Comparison of ENCODE assay signal across 24 cellular contexts in the genomic region with DNA sequence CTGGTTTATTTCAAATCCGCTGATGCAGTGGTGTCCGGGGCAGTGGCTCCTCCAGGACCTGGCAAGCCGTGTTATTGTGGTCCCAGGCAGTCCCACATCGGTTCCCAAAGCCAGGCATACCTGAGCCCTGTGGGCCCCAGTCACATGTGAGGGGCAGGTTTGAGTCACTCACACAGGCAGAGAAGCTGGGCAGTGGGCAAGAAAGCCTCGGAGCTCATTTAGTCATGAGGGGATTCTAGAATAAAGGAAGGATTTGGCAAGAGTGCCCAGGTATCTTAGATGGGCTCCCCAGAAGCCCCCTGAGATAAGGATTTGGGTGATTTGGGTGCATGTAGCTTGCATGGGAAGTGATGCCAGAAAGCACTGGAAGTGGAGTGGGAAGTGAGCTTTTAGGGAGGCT. TPM values are rescaled to one million over a fixed set of nuclear protein-coding genes. Genes with fewer than 3 reads are reported as not detected.
DNase-seq lines count a peak whose midpoint lies in the region; ATAC-seq and TF ChIP-seq lines count a peak whose summit lies in the region.
"Had no signal": no experiment of that assay in that cellular context is flagged by ENCODE, and none has a peak within 500 bp of the region (broad histone marks: within the 10 kb centered on the region; RNA-seq: fewer than 3 reads in every experiment).

No MANE protein-coding gene starts in this region.

- no peak for DNase-seq in right atrium auricular region (ENCODE audit: low spot score)
- no peak for DNase-seq in left cardiac atrium
- no peak for DNase-seq in neural progenitor cell (ENCODE audit: low spot score)
- DNase-seq in activated naive CD4-positive, alpha-beta T cell treated with anti-CD3 and anti-CD28 coated beads, Interleukin-2, amount 50 U/mL, for 16 hours, result no peak
- DNase-seq in uterus, result no peak
- DNase-seq in activated naive CD8-positive, alpha-beta T cell treated with anti-CD3 and anti-CD28 coated beads, Interleukin-2, amount 50 U/mL, for 24 hours, result no peak
- DNase-seq: 8988T; ACHN; AML-193; BE2C; CD4-positive, alpha-beta T cell; CD8-positive, alpha-beta memory T cell; DMS 273 treated with DMSO at 0.1 percent for 48 hours; DMS79; EL; GDM1 had no signal

- TF ChIP-seq POLR2A in uterus (IDR thresholded peaks at IDR 0.05), result no peak

- H3K4me1 ChIP-seq in right atrium auricular region, result peaks cover 0 to 28% of the 10 kb centered on the region in 2 donors
- no peaks in the 10 kb centered on the region for H3K4me1 ChIP-seq in neural progenitor cell
- H3K4me1 ChIP-seq in uterus, result no peaks in the 10 kb centered on the region

- H3K36me3 Mint-ChIP-seq in neural progenitor cell, result no peaks in the 10 kb centered on the region
- H3K36me3 Mint-ChIP-seq in activated naive CD8-positive, alpha-beta T cell treated with anti-CD3 and anti-CD28 coated beads, Interleukin-2, amount 50 U/mL, for 24 hours (ENCODE audit: low read depth), result no peaks in the 10 kb centered on the region
- H3K36me3 Mint-ChIP-seq: CD14-positive monocyte; CD8-positive, alpha-beta memory T cell had no signal

- H3F3A ChIP-seq in neural progenitor cell (ENCODE audit: low read depth), result no peaks in the 10 kb centered on the region

- H3K27me3 Mint-ChIP-seq in neural progenitor cell (ENCODE audit: insufficient read depth, low read depth), result peaks cover 5% of the 10 kb centered on the region
- H3K27me3 Mint-ChIP-seq in activated naive CD8-positive, alpha-beta T cell treated with anti-CD3 and anti-CD28 coated beads, Interleukin-2, amount 50 U/mL, for 24 hours, result peaks cover 12% of the 10 kb centered on the region
- H3K27me3 Mint-ChIP-seq: CD4-positive, alpha-beta T cell had no signal

- no peak overlapping the region for H2AFZ ChIP-seq in neural progenitor cell (replicated peaks)
- H2AFZ ChIP-seq: GM23338 had no signal

- no peak overlapping the region for H3K4me3 Mint-ChIP-seq in neural progenitor cell
- H3K4me3 Mint-ChIP-seq in activated naive CD8-positive, alpha-beta T cell treated with anti-CD3 and anti-CD28 coated beads, Interleukin-2, amount 50 U/mL, for 24 hours, result no peak overlapping the region
- H3K4me3 Mint-ChIP-seq: CD14-positive monocyte; CD4-positive, alpha-beta T cell; CD8-positive, alpha-beta memory T cell; GM23338; H9 had no signal

- H3K27me3 ChIP-seq in right atrium auricular region (no peaks in the 10 kb centered on the region), neural progenitor cell (no peaks in the 10 kb centered on the region), uterus (no peaks in the 10 kb centered on the region)
- H3K27me3 ChIP-seq: BE2C; BLaER1 treated with 17β-estradiol and CSF1 and Interleukin-3, amounts not matched to agents 10 nM and 100 nM had no signal

- H3K4me1 Mint-ChIP-seq in neural progenitor cell, result peaks cover 5% of the 10 kb centered on the region
- H3K4me1 Mint-ChIP-seq in activated naive CD8-positive, alpha-beta T cell treated with anti-CD3 and anti-CD28 coated beads, Interleukin-2, amount 50 U/mL, for 24 hours, result no peaks in the 10 kb centered on the region
- H3K4me1 Mint-ChIP-seq: CD14-positive monocyte; CD8-positive, alpha-beta memory T cell had no signal

- H3K9ac ChIP-seq in neural progenitor cell, result no peak overlapping the region
- H3K9ac ChIP-seq: BLaER1 treated with 17β-estradiol and CSF1 and Interleukin-3, amounts not matched to agents 10 nM and 100 nM had no signal

- no peaks in the 10 kb centered on the region for H3K79me2 ChIP-seq in neural progenitor cell (ENCODE audit: low read depth)

- H3K9me3 ChIP-seq in right atrium auricular region (no peaks in the 10 kb centered on the region), neural progenitor cell (ENCODE audit: low read depth) (no peaks in the 10 kb centered on the region), uterus (no peaks in the 10 kb centered on the region)
- H3K9me3 ChIP-seq: BE2C; BLaER1 treated with 17β-estradiol and CSF1 and Interleukin-3, amounts not matched to agents 10 nM and 100 nM had no signal

- ATAC-seq in left cardiac atrium, result no peak
- no peak for ATAC-seq in activated naive CD8-positive, alpha-beta T cell treated with anti-CD3 and anti-CD28 coated beads, Interleukin-2, amount 50 U/mL, for 24 hours
- ATAC-seq: A549, GM12878, GM23338, HCT116 had no signal

- H3K36me3 ChIP-seq in right atrium auricular region (no peaks in the 10 kb centered on the region), neural progenitor cell (no peaks in the 10 kb centered on the region), uterus (no peaks in the 10 kb centered on the region)
- H3K36me3 ChIP-seq: BE2C; BLaER1 treated with 17β-estradiol and CSF1 and Interleukin-3, amounts not matched to agents 10 nM and 100 nM had no signal

- H3K27ac ChIP-seq in right atrium auricular region (peak overlapping the region; percentile 85 to 91), angular gyrus (ENCODE audit: low read depth, low read length) (peak overlapping the region; percentile 60), neural progenitor cell (no peak overlapping the region), uterus (no peak overlapping the region)
- H3K27ac ChIP-seq: BLaER1 treated with 17β-estradiol and CSF1 and Interleukin-3, amounts not matched to agents 10 nM and 100 nM had no signal

- H3K4me3 ChIP-seq in right atrium auricular region (no peak overlapping the region), neural progenitor cell (no peak overlapping the region), uterus (no peak overlapping the region)
- H3K4me3 ChIP-seq: A549; BLaER1 treated with 17β-estradiol and CSF1 and Interleukin-3, amounts not matched to agents 10 nM and 100 nM; GM12878; GM23338 had no signal

- H3K27ac Mint-ChIP-seq in neural progenitor cell, result peak overlapping the region; percentile 37
- H3K27ac Mint-ChIP-seq in activated naive CD8-positive, alpha-beta T cell treated with anti-CD3 and anti-CD28 coated beads, Interleukin-2, amount 50 U/mL, for 24 hours, result no peak overlapping the region
- H3K27ac Mint-ChIP-seq: CD14-positive monocyte; CD4-positive, alpha-beta T cell; CD8-positive, alpha-beta memory T cell; GM23338; H9 had no signal

- H3K4me2 ChIP-seq in neural progenitor cell, result no peak overlapping the region
- H3K4me2 ChIP-seq: A549; BLaER1 treated with 17β-estradiol and CSF1 and Interleukin-3, amounts not matched to agents 10 nM and 100 nM; GM23338 had no signal

- H4K20me1 ChIP-seq in neural progenitor cell (ENCODE audit: low read depth), result no peaks in the 10 kb centered on the region
- H4K20me1 ChIP-seq: BLaER1 treated with 17β-estradiol and CSF1 and Interleukin-3, amounts not matched to agents 10 nM and 100 nM had no signal

- no peak for TF ChIP-seq CTCF in right atrium auricular region (IDR thresholded peaks at IDR 0.05)
- TF ChIP-seq CTCF in neural progenitor cell (IDR thresholded peaks at IDR 0.05), result no peak
- no peak for TF ChIP-seq CTCF in uterus (IDR thresholded peaks at IDR 0.05)

- H3K9me3 Mint-ChIP-seq in neural progenitor cell, result no peaks in the 10 kb centered on the region
- H3K9me3 Mint-ChIP-seq in activated naive CD8-positive, alpha-beta T cell treated with anti-CD3 and anti-CD28 coated beads, Interleukin-2, amount 50 U/mL, for 24 hours, result no peaks in the 10 kb centered on the region
- H3K9me3 Mint-ChIP-seq: CD14-positive monocyte; CD4-positive, alpha-beta T cell; CD8-positive, alpha-beta memory T cell had no signal

- intact Hi-C loops in left cardiac atrium (cut with DNase I), result no loop called here
- intact Hi-C loops in uterus (cut with DNase I; ENCODE audit: low total_unique reads), result no loop called here

RNA-seq across cellular contexts. Expression of a gene that starts 37.3 kb away (rescaled TPM):
- total RNA-seq in right atrium auricular region, result 10 to 100 TPM; 21.7 to 38.1 TPM
- 10 to 100 TPM; 16.7 to 28.4 TPM for total RNA-seq in left cardiac atrium
- 1.0 and 4.7 TPM in 2 replicates for total RNA-seq in neural progenitor cell (ENCODE audit: low replicate concordance)
- total RNA-seq in uterus, result 1 to 10 TPM in 2 of 4 donors, under 1 TPM in 1, not detected in 1; 0.51 to 3.4 (median 2.8) TPM
- total RNA-seq: CD4-positive, alpha-beta T cell; CD8-positive, alpha-beta memory T cell; GM12878 had no signal

Comparison
In these comparisons a context has a peak if more than half of its experiments do, and no peak if none do; other contexts are left out.
1. H3K27ac ChIP-seq: peak in right atrium auricular region (2 of 2) and angular gyrus (single experiment); none in neural progenitor cell (single experiment) and uterus (0 of 2).